19 cellular contexts compared by ENCODE assay signal in the genomic region with DNA sequence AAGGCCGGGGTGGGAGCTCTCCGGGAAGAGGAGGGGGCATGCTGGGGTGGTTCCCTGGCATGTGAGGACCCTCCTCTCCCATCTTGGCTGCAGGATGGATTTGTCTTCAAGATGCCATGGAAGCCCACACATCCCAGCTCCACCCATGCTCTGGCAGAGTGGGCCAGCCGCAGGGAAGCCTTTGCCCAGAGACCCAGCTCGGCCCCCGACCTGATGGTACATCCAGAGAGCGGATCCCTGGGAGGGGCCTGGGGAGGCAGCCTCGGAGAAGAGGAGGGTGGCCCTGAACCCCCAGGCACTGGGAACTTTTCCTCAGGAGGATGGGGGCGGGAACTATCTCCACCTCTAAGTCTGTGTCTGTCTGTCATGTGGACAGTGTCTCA. TPM values are rescaled to one million over a fixed set of nuclear protein-coding genes. Genes with fewer than 3 reads are reported as not detected.
DNase-seq lines count a peak whose midpoint lies in the region; ATAC-seq and TF ChIP-seq lines count a peak whose summit lies in the region.
"Had no signal": no experiment of that assay in that cellular context is flagged by ENCODE, and none has a peak within 500 bp of the region (broad histone marks: within the 10 kb centered on the region; RNA-seq: fewer than 3 reads in every experiment).

No MANE protein-coding gene starts in this region.

- H4K20me1 ChIP-seq in OCI-LY7 (ENCODE audit: insufficient read depth, low read length): no peaks in the 10 kb centered on the region; the same call in 1 of the 2 replicates

- H2AK5ac ChIP-seq in trophoblast cell (ENCODE audit: low read length): no peak overlapping the region

- H3K36me3 ChIP-seq in breast epithelium (no peaks in the 10 kb centered on the region), RWPE2 (ENCODE audit: low read depth) (peaks cover 91% of the 10 kb centered on the region), esophagus squamous epithelium (peaks cover 9 to 64% (median 50%) of the 10 kb centered on the region in 3 donors), OCI-LY7 (ENCODE audit: insufficient read depth, low read length) (peaks cover 77% of the 10 kb centered on the region), trophoblast cell (ENCODE audit: control insufficient read depth in 1 of 2, insufficient read depth in 2 of 2, low read length in 2 of 2) (peaks cover 44 to 49% of the 10 kb centered on the region in 2 experiments), HAP-1 (replicated peaks) (peaks cover 62% of the 10 kb centered on the region)

- H3K4ac ChIP-seq in trophoblast cell (ENCODE audit: low read depth, low read length): no peak overlapping the region

- H3K27ac ChIP-seq in breast epithelium (peak overlapping the region; percentile 91 to 95), RWPE2 (ENCODE audit: poor library complexity, severe bottlenecking) (peak overlapping the region; percentile 74), esophagus squamous epithelium (peak overlapping the region in 3 of 4 donors; percentile 11 to 97 (median 97)), temporal lobe (ENCODE audit: low read depth, low read length) (peak overlapping the region; percentile 14), OCI-LY7 (ENCODE audit: low read depth, low read length, poor library complexity, severe bottlenecking) (no peak overlapping the region), trophoblast cell (ENCODE audit: low read depth, low read length) (no peak overlapping the region)
- H3K27ac ChIP-seq: SJSA1 had no signal

- H3K27ac Mint-ChIP-seq in MCF 10A (ENCODE audit: low read depth, unreplicated experiment): no peak overlapping the region

- H3K14ac ChIP-seq in trophoblast cell (ENCODE audit: low read length): no peak overlapping the region

- POLR2A ChIA-PET in MCF 10A (lab: Yijun Ruan, JAX) (interaction anchor here (0.6 to 2.5 kb wide), 4 partner anchors 20 to 393 kb away, joined by 3 to 10 read pairs (median 4); a partner anchor contains a TSS), OCI-LY7 (lab: Charles Lee) (interaction anchor here (0.9 to 1.6 kb wide), 4 partner anchors 12 to 20 kb away, joined by 3 to 8 read pairs (median 4); no protein-coding TSS in a partner anchor)

- no peak overlapping the region for H3K18ac ChIP-seq in trophoblast cell (ENCODE audit: low read length)

- CTCF ChIA-PET in MCF 10A (lab: Yijun Ruan, JAX) (interaction anchor here (0.8 to 3.3 kb wide), 5 partner anchors 10 to 19 kb away, joined by 3 to 25 read pairs (median 5); a partner anchor contains a TSS), OCI-LY7 (lab: Charles Lee; ENCODE audit: unreplicated experiment) (interaction anchor here (1.5 kb wide), 1 partner anchor 17 kb away, joined by 5 read pairs; no protein-coding TSS in a partner anchor)

- H3K4me3 ChIP-seq in breast epithelium (no peak overlapping the region), RWPE2 (ENCODE audit: severe bottlenecking) (no peak overlapping the region), esophagus squamous epithelium (no peak overlapping the region), OCI-LY7 (ENCODE audit: low read depth, low read length, poor library complexity, severe bottlenecking) (no peak overlapping the region), trophoblast cell (ENCODE audit: low read depth, low read length) (no peak overlapping the region), HAP-1 (no peak overlapping the region)
- H3K4me3 ChIP-seq: SJSA1 had no signal

- no peak overlapping the region for H4K8ac ChIP-seq in trophoblast cell (ENCODE audit: low read depth, low read length)

- no peaks in the 10 kb centered on the region for H3K9me3 ChIP-seq in breast epithelium
- no peaks in the 10 kb centered on the region for H3K9me3 ChIP-seq in RWPE2 (ENCODE audit: severe bottlenecking)
- no peaks in the 10 kb centered on the region for H3K9me3 ChIP-seq in esophagus squamous epithelium
- no peaks in the 10 kb centered on the region for H3K9me3 ChIP-seq in OCI-LY7 (ENCODE audit: low read length)
- H3K9me3 ChIP-seq in trophoblast cell (ENCODE audit: insufficient read depth, low read depth, low read length): no peaks in the 10 kb centered on the region
- H3K9me3 ChIP-seq in HAP-1: no peaks in the 10 kb centered on the region
- H3K9me3 ChIP-seq: SJSA1 had no signal

- H2AFZ ChIP-seq in OCI-LY7 (ENCODE audit: low read length): no peak overlapping the region
- no peak overlapping the region for H2AFZ ChIP-seq in trophoblast cell (ENCODE audit: insufficient read depth, low read length, poor library complexity)

- no peaks in the 10 kb centered on the region for H3K9me3 Mint-ChIP-seq in MCF 10A (ENCODE audit: unreplicated experiment)
- H3K9me3 Mint-ChIP-seq: H9 had no signal

- peaks cover 59% of the 10 kb centered on the region for H3K4me1 Mint-ChIP-seq in MCF 10A (ENCODE audit: insufficient read depth, unreplicated experiment)

- no peak overlapping the region for H2BK5ac ChIP-seq in trophoblast cell (ENCODE audit: low read depth, low read length, poor library complexity)

- H3K9ac ChIP-seq in trophoblast cell (ENCODE audit: low read length): no peak overlapping the region

- H3K4me2 ChIP-seq in OCI-LY7 (ENCODE audit: low read length): no peak overlapping the region
- H3K4me2 ChIP-seq in trophoblast cell (ENCODE audit: low read length): no peak overlapping the region

- H3K27me3 ChIP-seq in breast epithelium (no peaks in the 10 kb centered on the region), RWPE2 (ENCODE audit: insufficient read depth, poor library complexity, severe bottlenecking) (no peaks in the 10 kb centered on the region), esophagus squamous epithelium (no peaks in the 10 kb centered on the region), trophoblast cell (ENCODE audit: insufficient read depth, low read length) (no peaks in the 10 kb centered on the region), HAP-1 (ENCODE audit: low read depth) (no peaks in the 10 kb centered on the region)
- H3K27me3 ChIP-seq: SJSA1 had no signal

- H3K79me1 ChIP-seq in trophoblast cell (ENCODE audit: low read length): peaks cover 5% of the 10 kb centered on the region

- no peak overlapping the region for H2BK12ac ChIP-seq in trophoblast cell (ENCODE audit: low read length)

- ATAC-seq in RWPE2 (ENCODE audit: low read depth): no peak

- H3K4me3 Mint-ChIP-seq in MCF 10A (ENCODE audit: unreplicated experiment): no peak overlapping the region

- no peak for TF ChIP-seq POLR2A in breast epithelium (IDR thresholded peaks at IDR 0.05)
- TF ChIP-seq POLR2A in esophagus squamous epithelium (IDR thresholded peaks at IDR 0.05): no peak

- 100% methylated on average over 1 of the region's 8 CpGs; no CpG with 5 or more reads in 1 of the 2 donors for WGBS in esophagus squamous epithelium, 2 donors
- no CpG with 5 or more reads among the region's 8 CpGs for WGBS in trophoblast cell (ENCODE audit: extremely low coverage, insufficient coverage, insufficient read length)

- H2BK120ac ChIP-seq in trophoblast cell (ENCODE audit: insufficient read depth, low read length, poor library complexity): no peak overlapping the region

- H3K36me3 Mint-ChIP-seq in MCF 10A (ENCODE audit: insufficient read depth, unreplicated experiment): peaks cover 80% of the 10 kb centered on the region

- TF ChIP-seq CTCF in breast epithelium (IDR thresholded peaks at IDR 0.05) (no peak), MCF 10A (IDR thresholded peaks at IDR 0.05; ENCODE audit: unreplicated experiment) (no peak), RWPE2 (IDR thresholded peaks at IDR 0.05; ENCODE audit: poor library complexity, severe bottlenecking) (no peak), esophagus squamous epithelium (IDR thresholded peaks at IDR 0.05) (no peak), OCI-LY7 (conservative IDR thresholded peaks at IDR 0.05; ENCODE audit: low read length) (no peak)

- H4K91ac ChIP-seq in trophoblast cell (ENCODE audit: low read depth, low read length): no peak overlapping the region

- H3K27me3 Mint-ChIP-seq in MCF 10A (ENCODE audit: insufficient read depth, unreplicated experiment): no peaks in the 10 kb centered on the region

- H3K23ac ChIP-seq in trophoblast cell (ENCODE audit: low read length): no peak overlapping the region

- H3K79me2 ChIP-seq in OCI-LY7 (ENCODE audit: insufficient read depth, low read depth, low read length) (peaks cover 31% of the 10 kb centered on the region), trophoblast cell (ENCODE audit: control insufficient read depth, insufficient read depth, low read length, poor library complexity) (peaks cover 3% of the 10 kb centered on the region)

- intact Hi-C loops in breast epithelium (cut with DNase I; ENCODE audit: low total_unique reads) (no loop called here), MCF 10A (cut with micrococcal nuclease) (no loop called here), esophagus squamous epithelium (cut with DNase I) (no loop called here), OCI-LY7 (cut with micrococcal nuclease; ENCODE audit: unreplicated experiment) (no loop called here)

- H3K9me2 ChIP-seq in OCI-LY7 (ENCODE audit: insufficient read depth, low read length): no peaks in the 10 kb centered on the region

- DNase-seq in breast epithelium (ENCODE audit: low spot score in 2 of 2) (no peak), MCF 10A (ENCODE audit: unreplicated experiment) (no peak), RWPE2 (ENCODE audit: low spot score) (peak; percentile 68), esophagus squamous epithelium (lab: John Stamatoyannopoulos, UW) (no peak), OCI-LY7 (ENCODE audit: low spot score) (no peak), trophoblast cell (no peak), HAP-1 (ENCODE audit: low spot score in 2 of 2) (no peak)
- DNase-seq: activated CD4-positive, alpha-beta T cell treated with anti-CD3 and anti-CD28 coated beads, Interleukin-2, amount 50 U/mL, for 1 hour; activated effector memory CD4-positive, alpha-beta T cell treated with Interleukin-2 at 50 U/mL for 16 hours; cortex of kidney; NCI-H1417 treated with DMSO at 0.1 percent for 48 hours; NCI-H226; retina; T1000 had no signal

- no peak overlapping the region for H4K12ac ChIP-seq in trophoblast cell (ENCODE audit: low read depth, low read length)

- BruUV-seq in MCF 10A (replicated peaks; lab: Mats Ljungman, UMichigan): no TSS peak
- no TSS peak for BruUV-seq in OCI-LY7 (replicated peaks; lab: Mats Ljungman, UMichigan)

- H3K4me1 ChIP-seq in breast epithelium (peaks cover 1 to 12% of the 10 kb centered on the region in 2 donors), RWPE2 (ENCODE audit: insufficient read depth, poor library complexity, severe bottlenecking) (peaks cover 25% of the 10 kb centered on the region), esophagus squamous epithelium (peaks cover 46 to 94% (median 62%) of the 10 kb centered on the region in 3 donors), OCI-LY7 (ENCODE audit: insufficient read depth, low read length, poor library complexity, severe bottlenecking) (peaks cover 32% of the 10 kb centered on the region), trophoblast cell (ENCODE audit: control insufficient read depth in 1 of 2, insufficient read depth in 2 of 2, low read length in 2 of 2) (peaks cover 18 to 19% of the 10 kb centered on the region in 2 experiments), HAP-1 (peaks cover 6% of the 10 kb centered on the region; the same call in 1 of the 2 replicates)

- in situ Hi-C loops in HAP-1 (cut with MboI; ENCODE audit: low sequenced_read_pairs): no loop called here

RNA-seq across cellular contexts. Expression of a gene that starts 4.8 kb away (rescaled TPM):
- total RNA-seq in breast epithelium (10 to 100 TPM; 18.1 to 25.0 (median 22.0) TPM), MCF 10A (2022) (134 and 137 TPM in 2 replicates), esophagus squamous epithelium (10 to 100 TPM; 15.6 to 26.2 (median 18.1) TPM), temporal lobe (6.6 TPM), OCI-LY7 (2022) (119 and 147 TPM in 2 replicates)
- total RNA-seq in OCI-LY7 (2014; rRNA removed; shearing (Covaris generic)): 86.1 and 89.2 TPM in 2 replicates
- 25.2 and 26.6 TPM in 2 replicates for polyA plus RNA-seq in trophoblast cell (2013)

RNA-seq across cellular contexts. Expression of a gene that starts 14.3 kb away (rescaled TPM):
- total RNA-seq in breast epithelium (10 to 100 TPM; 55.5 to 69.8 (median 68.2) TPM), MCF 10A (2022) (51.5 and 54.8 TPM in 2 replicates), esophagus squamous epithelium (10 to 100 TPM; 38.8 to 81.4 (median 67.1) TPM), temporal lobe (31.0 TPM), OCI-LY7 (2022) (31.2 and 34.8 TPM in 2 replicates)
- 32.5 and 39.1 TPM in 2 replicates for total RNA-seq in OCI-LY7 (2014; rRNA removed; shearing (Covaris generic))
- polyA plus RNA-seq in trophoblast cell (2013): 23.2 and 23.8 TPM in 2 replicates

RNA-seq across cellular contexts. Expression of a gene that starts 19.5 kb away (rescaled TPM):
- 10 to 100 TPM; 11.1 to 13.8 (median 11.8) TPM for total RNA-seq in breast epithelium
- 15.8 and 19.2 TPM in 2 replicates for total RNA-seq in MCF 10A (2022)
- 10 to 100 TPM in 2 of 4 donors, 1 to 10 TPM in 2; 5.8 to 12.8 (median 10.4) TPM for total RNA-seq in esophagus squamous epithelium
- 4.2 TPM for total RNA-seq in temporal lobe
- 6.2 and 9.8 TPM in 2 replicates for total RNA-seq in OCI-LY7 (2014; rRNA removed; shearing (Covaris generic))
- total RNA-seq in OCI-LY7 (2022): 9.9 and 12.1 TPM in 2 replicates
- 4.4 and 4.5 TPM in 2 replicates for polyA plus RNA-seq in trophoblast cell (2013)

RNA-seq across cellular contexts. Expression of a gene that starts 19.6 kb away (rescaled TPM):
- total RNA-seq in breast epithelium (under 1 TPM in 2 of 3 donors, not detected in 1; 0.33 to 0.88 TPM), MCF 10A (2022) (0.32 TPM in 1 of 2 replicates, not detected in the other), esophagus squamous epithelium (under 1 TPM in 1 of 4 donors, not detected in 3; 0.19 TPM), temporal lobe (0.98 TPM), OCI-LY7 (2022) (0.27 TPM in 1 of 2 replicates, not detected in the other)
- 0.09 and 0.10 TPM in 2 replicates for total RNA-seq in OCI-LY7 (2014; rRNA removed; shearing (Covaris generic))
- polyA plus RNA-seq in trophoblast cell (2013): 0.04 and 0.11 TPM in 2 replicates
- total RNA-seq: glomerular endothelial cell, mesenteric fat pad, SJSA1 had no signal

RNA-seq across cellular contexts. Expression of a gene that starts 33.3 kb away (rescaled TPM):
- total RNA-seq in breast epithelium (10 to 100 TPM; 12.3 to 29.3 (median 15.7) TPM), MCF 10A (2022) (37.8 and 58.8 TPM in 2 replicates), esophagus squamous epithelium (10 to 100 TPM; 13.5 to 24.7 (median 19.8) TPM), temporal lobe (19.9 TPM), OCI-LY7 (2022) (58.7 and 64.4 TPM in 2 replicates)
- 62.1 and 66.7 TPM in 2 replicates for total RNA-seq in OCI-LY7 (2014; rRNA removed; shearing (Covaris generic))
- 15.3 and 15.6 TPM in 2 replicates for polyA plus RNA-seq in trophoblast cell (2013)

Comparison
In these comparisons a context has a peak if more than half of its experiments do, and no peak if none do; other contexts are left out.
1. H3K27ac ChIP-seq: peak in breast epithelium (2 of 2), RWPE2 (single experiment), esophagus squamous epithelium (3 of 4) and temporal lobe (single experiment); none in OCI-LY7 (single experiment) and trophoblast cell (single experiment).